ENCODE assay signal across 8 cellular contexts in the genomic region with DNA sequence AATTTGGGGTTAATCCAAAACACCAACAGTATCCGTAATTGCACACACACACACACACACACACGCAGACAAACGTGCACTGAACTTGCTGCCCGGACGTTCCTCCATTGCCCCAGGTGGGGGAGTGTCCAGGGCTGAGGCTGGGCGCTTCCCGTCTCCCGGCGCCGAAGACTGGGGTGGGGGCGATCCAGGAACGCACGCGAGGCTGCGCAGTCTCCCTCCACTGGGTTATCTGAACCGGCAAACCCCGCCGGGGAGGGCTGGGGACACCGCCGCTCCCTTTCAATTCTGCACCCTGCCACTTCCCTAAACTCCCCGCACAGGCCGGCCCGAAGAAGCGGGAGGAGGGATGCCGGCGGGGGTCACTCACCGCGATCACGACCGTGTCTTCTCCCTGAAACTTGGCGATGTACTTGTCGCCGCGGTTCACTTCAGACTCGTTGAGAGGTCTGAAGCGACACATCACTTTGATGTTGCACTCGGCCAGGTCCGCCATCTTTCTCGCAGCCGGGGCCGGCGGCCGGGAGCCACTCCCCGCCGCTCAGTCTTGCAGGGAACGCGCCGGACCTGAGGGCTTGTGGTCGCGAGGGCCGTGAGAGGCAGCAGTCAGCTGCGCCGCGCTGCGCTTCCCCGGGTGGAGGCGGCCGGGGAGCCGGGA. TPM values are rescaled to one million over a fixed set of nuclear protein-coding genes. Genes with fewer than 3 reads are reported as not detected.
DNase-seq lines count a peak whose midpoint lies in the region; ATAC-seq and TF ChIP-seq lines count a peak whose summit lies in the region.

No MANE protein-coding gene starts in this region.

- peaks cover 4% of the 10 kb centered on the region for H3K79me1 ChIP-seq in neuronal stem cell (ENCODE audit: low read depth, low read length)

- H2AK5ac ChIP-seq in neuronal stem cell (ENCODE audit: low read depth, low read length): no peak overlapping the region

- H3K23ac ChIP-seq in neuronal stem cell (ENCODE audit: low read depth, low read length, poor library complexity): peak overlapping the region; percentile 100

- peak overlapping the region; percentile 96 for H4K8ac ChIP-seq in neuronal stem cell (ENCODE audit: low read depth, low read length)

- H3K36me3 ChIP-seq in neuronal stem cell (replicated peaks in 1 of 2; ENCODE audit: control insufficient read depth in 2 of 2, insufficient read depth in 2 of 2, low read length in 2 of 2) (peaks cover 0 to 9% of the 10 kb centered on the region in 2 donors), suprapubic skin (no peaks in the 10 kb centered on the region)

- peak overlapping the region; percentile 21 for H3K4me2 ChIP-seq in neuronal stem cell (ENCODE audit: insufficient read depth, low read length, poor library complexity, severe bottlenecking)

- H3K4me3 ChIP-seq in neuronal stem cell (ENCODE audit: low read length in 2 of 2) (peak overlapping the region; percentile 97 to 99), suprapubic skin (peak overlapping the region; percentile 92)

- peak overlapping the region; percentile 97 for H2BK15ac ChIP-seq in neuronal stem cell (ENCODE audit: low read length)

- peak overlapping the region; percentile 96 for H3K9ac ChIP-seq in neuronal stem cell (ENCODE audit: low read depth, low read length, poor library complexity)

- no peaks in the 10 kb centered on the region for H3K9me3 ChIP-seq in neuronal stem cell (replicated peaks in 1 of 2; ENCODE audit: control insufficient read depth in 2 of 2, insufficient read depth in 1 of 2, low read depth in 1 of 2, low read length in 2 of 2)
- no peaks in the 10 kb centered on the region for H3K9me3 ChIP-seq in suprapubic skin

- peak overlapping the region; percentile 96 for H2BK120ac ChIP-seq in neuronal stem cell (ENCODE audit: low read depth, low read length)

- H3K4me1 ChIP-seq in neuronal stem cell (ENCODE audit: control insufficient read depth in 2 of 2, insufficient read depth in 1 of 2, low read depth in 1 of 2, low read length in 2 of 2): peaks cover 2 to 8% of the 10 kb centered on the region in 2 donors
- H3K4me1 ChIP-seq in suprapubic skin: peaks cover 50% of the 10 kb centered on the region

- H2BK5ac ChIP-seq in neuronal stem cell (ENCODE audit: low read length): peak overlapping the region; percentile 99

- WGBS in neuronal stem cell (ENCODE audit: extremely low coverage in 2 of 2, insufficient read length in 2 of 2, insufficient replicate concordance in 1 of 2), 2 donors: no CpG with 5 or more reads among the region's 59 CpGs
- 0% methylated on average over 11 of the region's 59 CpGs for WGBS in suprapubic skin

- no peak overlapping the region for H2BK12ac ChIP-seq in neuronal stem cell (ENCODE audit: low read length)

- no peak for TF ChIP-seq EP300 in suprapubic skin (IDR thresholded peaks at IDR 0.05)

- TF ChIP-seq POLR2A in suprapubic skin (IDR thresholded peaks at IDR 0.05): peak in 1 of 2 donors; percentile 46

- no peak overlapping the region for H4K91ac ChIP-seq in neuronal stem cell (ENCODE audit: low read depth, low read length, poor library complexity)

- no peak for TF ChIP-seq CTCF in suprapubic skin (IDR thresholded peaks at IDR 0.05)

- H2AFZ ChIP-seq in neuronal stem cell (ENCODE audit: low read length): peak overlapping the region; percentile 91

- peak overlapping the region; percentile 76 for H3K4ac ChIP-seq in neuronal stem cell (ENCODE audit: low read length)

- ATAC-seq in GM19438 (IDR thresholded peaks at IDR 0.05; ENCODE audit: low read depth, unreplicated experiment) (peak; percentile 49), HG03521 (IDR thresholded peaks at IDR 0.05; ENCODE audit: unreplicated experiment) (peak; percentile 37)

- no peaks in the 10 kb centered on the region for H3K27me3 ChIP-seq in neuronal stem cell (ENCODE audit: control insufficient read depth in 3 of 3, insufficient read depth in 3 of 3, low read depth in 1 of 3, low read length in 3 of 3)
- H3K27me3 ChIP-seq in suprapubic skin: no peaks in the 10 kb centered on the region

- peak overlapping the region; percentile 100 for H3K18ac ChIP-seq in neuronal stem cell (ENCODE audit: low read length)

- peak overlapping the region; percentile 38 for H3K14ac ChIP-seq in neuronal stem cell (ENCODE audit: low read length)

- peak overlapping the region; percentile 90 for H3K27ac ChIP-seq in neuronal stem cell (replicated peaks; ENCODE audit: low read length)
- H3K27ac ChIP-seq in suprapubic skin: peak overlapping the region; percentile 98

- DNase-seq in COLO829 (ENCODE audit: low spot score) (peak; percentile 35), RKO (ENCODE audit: low spot score) (peak; percentile 77), foreskin melanocyte (peak; percentile 47), neuronal stem cell (ENCODE audit: low spot score) (no peak), suprapubic skin (ENCODE audit: low spot score in 2 of 2) (peak; percentile 83 to 86)
- DNase-seq in activated gamma-delta T cell treated with anti-CD3 and anti-CD28 coated beads, Interleukin-2, amount 50 U/mL, for 16 hours (ENCODE audit: low read depth): peak; percentile 29

RNA-seq across cellular contexts. Expression of a gene that starts 0.6 kb away (rescaled TPM):
- 76.9 TPM for polyA plus RNA-seq in neuronal stem cell (2013, experiment 1 of 2)
- polyA plus RNA-seq in neuronal stem cell (2013, experiment 2 of 2): 78.4 TPM
- total RNA-seq in suprapubic skin: 100 to 1,000 TPM in 1 of 4 donors, 10 to 100 TPM in 3; 69.6 to 104 (median 75.2) TPM
